ENCODE assay signal across 16 cellular contexts in the genomic region with DNA sequence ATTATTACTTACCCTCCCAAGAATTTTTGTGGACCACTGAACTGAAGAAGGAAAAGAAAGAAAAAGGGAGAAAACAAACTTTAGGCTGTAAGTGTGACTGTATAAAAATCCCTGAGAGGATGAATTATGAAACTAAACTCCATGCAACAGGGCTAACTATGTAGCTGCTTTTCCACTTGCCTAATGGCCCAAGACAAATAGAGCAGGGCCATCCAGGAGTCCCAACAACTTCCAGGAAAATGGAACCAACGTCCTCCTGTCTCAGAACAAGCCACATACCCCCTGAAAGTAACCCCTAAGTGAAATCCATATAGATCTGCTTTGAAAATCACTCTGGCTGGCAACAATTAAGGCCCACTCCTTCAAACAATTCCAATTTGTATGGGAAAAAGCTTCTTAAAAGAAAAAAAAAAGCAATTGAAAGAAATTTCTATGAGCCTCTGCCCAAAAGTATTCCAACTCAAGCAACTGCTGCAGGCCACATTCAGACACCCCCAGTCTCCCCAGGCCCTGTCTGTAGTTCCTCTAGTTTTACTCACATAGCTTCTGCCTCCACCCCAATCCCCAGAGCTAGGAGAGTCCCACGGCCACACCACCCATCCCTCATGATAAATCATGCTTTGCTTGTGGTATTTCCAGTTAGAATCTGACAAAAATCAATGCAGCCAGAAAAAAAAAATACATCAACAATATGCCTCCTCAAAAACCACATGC. TPM values are rescaled to one million over a fixed set of nuclear protein-coding genes. Genes with fewer than 3 reads are reported as not detected.
DNase-seq lines count a peak whose midpoint lies in the region; ATAC-seq and TF ChIP-seq lines count a peak whose summit lies in the region.
"Had no signal": no experiment of that assay in that cellular context is flagged by ENCODE, and none has a peak within 500 bp of the region (broad histone marks: within the 10 kb centered on the region; RNA-seq: fewer than 3 reads in every experiment).

No MANE protein-coding gene starts in this region.

- peak overlapping the region in 2 of 3 experiments; percentile 3 to 33 for H3K4me3 Mint-ChIP-seq in nephron
- H3K4me3 Mint-ChIP-seq in type B pancreatic cell = peak overlapping the region; percentile 69
- H3K4me3 Mint-ChIP-seq: activated CD4-positive, alpha-beta T cell treated with anti-CD3 and anti-CD28 coated beads, Interleukin-2, amount 10 ng/mL, durations not matched to agents 24 days and 14 days; activated naive CD8-positive, alpha-beta T cell treated with anti-CD3 and anti-CD28 coated beads for 36 hours had no signal

- WGBS in gastroesophageal sphincter (ENCODE audit: low coverage in 1 of 2), 2 donors = 11 to 30% methylated on average over 1 to 2 of the region's 2 CpGs

- DNase-seq in type B pancreatic cell (ENCODE audit: extremely low spot score, unreplicated experiment) (no peak), iPS-NIHi7 (ENCODE audit: extremely low spot score) (no peak), NCI-H2171 (lab: John Stamatoyannopoulos, UW) (no peak)
- no peak for DNase-seq in activated CD4-positive, alpha-beta T cell treated with anti-CD3 and anti-CD28 coated beads, Interleukin-2, amount 50 U/mL, for 48 hours
- DNase-seq: activated CD4-positive, alpha-beta T cell treated with anti-CD3 and anti-CD28 coated beads, Interleukin-2, amount 10 ng/mL, durations not matched to agents 24 days and 14 days; activated naive CD8-positive, alpha-beta T cell treated with anti-CD3 and anti-CD28 coated beads for 36 hours; activated T-cell treated with anti-CD3 and anti-CD28 coated beads for 4 hours; C1 segment of cervical spinal cord; DMS79 treated with DMSO at 0.1 percent for 48 hours; islet precursor cell; posterior cingulate gyrus; upper lobe of right lung had no signal

- H3K27me3 Mint-ChIP-seq in nephron (ENCODE audit: low read depth) (no peaks in the 10 kb centered on the region), type B pancreatic cell (no peaks in the 10 kb centered on the region)

- H3K4me2 ChIP-seq in Loucy (ENCODE audit: low read depth, low read length, poor library complexity, severe bottlenecking) = peak overlapping the region; percentile 1

- no peak overlapping the region for H2AFZ ChIP-seq in Loucy (ENCODE audit: low read length)

- no peaks in the 10 kb centered on the region for H3F3A ChIP-seq in Loucy (ENCODE audit: low read depth)

- TF ChIP-seq CTCF in Loucy (conservative IDR thresholded peaks at IDR 0.05; ENCODE audit: low read length) (no peak), gastroesophageal sphincter (IDR thresholded peaks at IDR 0.05) (no peak), nephron (IDR thresholded peaks at IDR 0.05; ENCODE audit: unreplicated experiment in 3 of 3) (no peak), type B pancreatic cell (conservative IDR thresholded peaks at IDR 0.05) (no peak)

- no peaks in the 10 kb centered on the region for H4K20me1 ChIP-seq in Loucy (ENCODE audit: insufficient read depth, low read length, poor library complexity, severe bottlenecking)

- H3K4me1 ChIP-seq in Loucy (ENCODE audit: insufficient read depth, low read length, poor library complexity, severe bottlenecking) (peaks cover 36% of the 10 kb centered on the region), gastroesophageal sphincter (peaks cover 27 to 91% (median 30%) of the 10 kb centered on the region in 3 donors)

- peaks cover 18% of the 10 kb centered on the region; the same call in 1 of the 2 replicates for H3K79me2 ChIP-seq in Loucy (ENCODE audit: insufficient read depth, low read length)

- H3K4me1 Mint-ChIP-seq in nephron (peaks cover 65% of the 10 kb centered on the region), type B pancreatic cell (ENCODE audit: unreplicated experiment) (peaks cover 69% of the 10 kb centered on the region)
- H3K4me1 Mint-ChIP-seq: activated CD4-positive, alpha-beta T cell treated with anti-CD3 and anti-CD28 coated beads, Interleukin-2, amount 10 ng/mL, durations not matched to agents 24 days and 14 days; activated naive CD8-positive, alpha-beta T cell treated with anti-CD3 and anti-CD28 coated beads for 36 hours had no signal

- no peak for TF ChIP-seq POLR2A in gastroesophageal sphincter (IDR thresholded peaks at IDR 0.05)

- H3K9me3 Mint-ChIP-seq in nephron = no peaks in the 10 kb centered on the region
- H3K9me3 Mint-ChIP-seq in type B pancreatic cell = no peaks in the 10 kb centered on the region
- H3K9me3 Mint-ChIP-seq: activated CD4-positive, alpha-beta T cell treated with anti-CD3 and anti-CD28 coated beads, Interleukin-2, amount 10 ng/mL, durations not matched to agents 24 days and 14 days; activated naive CD8-positive, alpha-beta T cell treated with anti-CD3 and anti-CD28 coated beads for 36 hours had no signal

- H3K36me3 Mint-ChIP-seq in nephron (ENCODE audit: low read depth) = peaks cover 12% of the 10 kb centered on the region
- peaks cover 8% of the 10 kb centered on the region for H3K36me3 Mint-ChIP-seq in type B pancreatic cell

- ATAC-seq in gastroesophageal sphincter = no peak

- no peak overlapping the region for H3K9ac ChIP-seq in Loucy (ENCODE audit: low read depth, low read length, poor library complexity, severe bottlenecking)

- TF ChIP-seq EP300 in gastroesophageal sphincter (IDR thresholded peaks at IDR 0.05) = no peak

- H3K27ac Mint-ChIP-seq in nephron (peak overlapping the region; percentile 33 to 76 (median 44)), type B pancreatic cell (peak overlapping the region; percentile 95)
- H3K27ac Mint-ChIP-seq: activated CD4-positive, alpha-beta T cell treated with anti-CD3 and anti-CD28 coated beads, Interleukin-2, amount 10 ng/mL, durations not matched to agents 24 days and 14 days; activated naive CD8-positive, alpha-beta T cell treated with anti-CD3 and anti-CD28 coated beads for 36 hours had no signal

- H3K36me3 ChIP-seq in Loucy (ENCODE audit: insufficient read depth, low read length) = no peaks in the 10 kb centered on the region
- H3K36me3 ChIP-seq in gastroesophageal sphincter = no peaks in the 10 kb centered on the region
- H3K36me3 ChIP-seq: cardiac muscle cell, upper lobe of right lung had no signal

- H3K9me3 ChIP-seq in Loucy (ENCODE audit: insufficient read depth, low read depth, low read length) (no peaks in the 10 kb centered on the region), gastroesophageal sphincter (no peaks in the 10 kb centered on the region)
- H3K9me3 ChIP-seq: upper lobe of right lung had no signal

- H3K27me3 ChIP-seq in Loucy (ENCODE audit: insufficient read depth, low read length, poor library complexity, severe bottlenecking) (no peaks in the 10 kb centered on the region), gastroesophageal sphincter (no peaks in the 10 kb centered on the region)
- H3K27me3 ChIP-seq: cardiac muscle cell, upper lobe of right lung had no signal

- no peak overlapping the region for H3K4me3 ChIP-seq in Loucy (ENCODE audit: low read length, poor library complexity, severe bottlenecking)
- no peak overlapping the region for H3K4me3 ChIP-seq in gastroesophageal sphincter
- H3K4me3 ChIP-seq: cardiac muscle cell, upper lobe of right lung had no signal

- H3K9me2 ChIP-seq in Loucy (replicated peaks; ENCODE audit: low read depth, low read length) = no peaks in the 10 kb centered on the region

- H3K27ac ChIP-seq in gastroesophageal sphincter = peak overlapping the region; percentile 54 to 74 (median 66)
- H3K27ac ChIP-seq: cardiac muscle cell, upper lobe of right lung had no signal

RNA-seq across cellular contexts. Expression of gene RBFOX2, which starts 12.7 kb away (rescaled TPM):
- total RNA-seq in gastroesophageal sphincter (100 to 1,000 TPM; 120 to 197 (median 169) TPM), type B pancreatic cell (ENCODE audit: low replicate concordance) (94.1 and 164 TPM in 2 replicates)
